ENCODE assay signal across 36 cellular contexts in the genomic region with DNA sequence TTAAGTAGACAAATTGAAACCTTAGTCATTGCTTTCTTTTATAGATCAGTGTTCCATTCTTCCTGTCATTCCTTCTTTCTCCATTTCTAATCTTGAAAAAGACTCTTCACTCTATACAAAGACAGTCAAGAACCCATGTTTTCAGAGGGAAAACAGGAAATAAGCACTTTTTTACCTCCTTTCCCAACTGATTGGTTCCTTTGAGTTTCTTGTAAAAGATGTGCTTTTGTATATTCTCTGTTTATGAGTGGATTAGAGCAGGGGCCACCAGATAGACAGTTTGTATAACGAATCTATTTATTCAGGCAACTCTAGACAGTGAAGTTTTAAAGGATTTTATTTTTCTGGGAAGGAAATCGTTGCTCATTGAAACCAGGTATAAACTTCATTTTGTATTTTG.
"Had no signal": no experiment of that assay in that cellular context is flagged by ENCODE, and none has a peak within 500 bp of the region (broad histone marks: within the 10 kb centered on the region; RNA-seq: fewer than 3 reads in every experiment).

No MANE protein-coding gene starts in this region.

- H3K9me3 Mint-ChIP-seq: activated B cell treated with CpG ODN at 0.5 μM for 24 hours; activated CD4-positive, alpha-beta memory T cell treated with anti-CD3 and anti-CD28 coated beads for 36 hours; activated naive CD4-positive, alpha-beta T cell treated with anti-CD3 and anti-CD28 coated beads for 36 hours; activated naive CD4-positive, alpha-beta T cell treated with anti-CD3 and anti-CD28 coated beads, Interleukin-2, amount 50 U/mL, for 72 hours; activated T-cell treated with anti-CD3 and anti-CD28 coated beads, Interleukin-2, amount 50 U/mL, for 4 hours; activated T-helper 1 cell treated with anti-CD3 and anti-CD28 coated beads, Interleukin-12 subunit alpha, Interleukin-12 subunit beta, Interleukin-2, Interleukin-4 antibody, amounts not matched to agents 30 ng/mL and 10 ng/mL and 1 ng/mL, durations not matched to agents 14 hours and 24 hours and 36 hours had no signal

- H3K4me1 ChIP-seq: Peyer's patch had no signal

- H3K27me3 ChIP-seq: brain microvascular endothelial cell, MG63, Peyer's patch had no signal

- H3K4me3 ChIP-seq: MG63, Peyer's patch had no signal

- H3K27ac Mint-ChIP-seq: activated B cell treated with CpG ODN at 0.5 μM for 24 hours; activated CD4-positive, alpha-beta memory T cell treated with anti-CD3 and anti-CD28 coated beads for 36 hours; activated naive CD4-positive, alpha-beta T cell treated with anti-CD3 and anti-CD28 coated beads for 36 hours; activated naive CD4-positive, alpha-beta T cell treated with anti-CD3 and anti-CD28 coated beads, Interleukin-2, amount 50 U/mL, for 72 hours; activated T-helper 1 cell treated with anti-CD3 and anti-CD28 coated beads, Interleukin-12 subunit alpha, Interleukin-12 subunit beta, Interleukin-2, Interleukin-4 antibody, amounts not matched to agents 30 ng/mL and 10 ng/mL and 1 ng/mL, durations not matched to agents 14 hours and 24 hours and 36 hours had no signal

- H3K4me3 Mint-ChIP-seq: activated B cell treated with CpG ODN at 0.5 μM for 24 hours; activated CD4-positive, alpha-beta memory T cell treated with anti-CD3 and anti-CD28 coated beads for 36 hours; activated naive CD4-positive, alpha-beta T cell treated with anti-CD3 and anti-CD28 coated beads for 36 hours; activated T-cell treated with anti-CD3 and anti-CD28 coated beads, Interleukin-2, amount 50 U/mL, for 4 hours; activated T-helper 1 cell treated with anti-CD3 and anti-CD28 coated beads, Interleukin-12 subunit alpha, Interleukin-12 subunit beta, Interleukin-2, Interleukin-4 antibody, amounts not matched to agents 30 ng/mL and 10 ng/mL and 1 ng/mL, durations not matched to agents 14 hours and 24 hours and 36 hours had no signal

- H3K9me3 ChIP-seq: MG63, Peyer's patch had no signal

- H3K36me3 ChIP-seq: brain microvascular endothelial cell, Peyer's patch had no signal

- H3K27me3 Mint-ChIP-seq: activated B cell treated with CpG ODN at 0.5 μM for 24 hours; activated CD4-positive, alpha-beta memory T cell treated with anti-CD3 and anti-CD28 coated beads for 36 hours had no signal

- H3K27ac ChIP-seq: brain microvascular endothelial cell, Peyer's patch, VCaP had no signal

- DNase-seq: activated B cell treated with CpG ODN at 0.5 μM for 24 hours; activated CD4-positive, alpha-beta memory T cell treated with anti-CD3 and anti-CD28 coated beads for 36 hours; activated CD4-positive, alpha-beta T cell treated with anti-CD3 and anti-CD28 coated beads for 4 hours; activated CD4-positive, alpha-beta T cell treated with anti-CD3 and anti-CD28 coated beads, Interleukin-2, amount 50 U/mL, for 1 hour; activated CD4-positive, CD25-positive, alpha-beta regulatory T cell treated with anti-CD3 and anti-CD28 coated beads, Interleukin-2, amount 50 U/mL, for 72 hours; activated CD8-positive, alpha-beta memory T cell treated with anti-CD3 and anti-CD28 coated beads, Interleukin-2, amount 50 U/mL, for 4 hours; activated gamma-delta T cell treated with Interleukin-2 at 50 U/mL for 16 hours; activated naive CD4-positive, alpha-beta T cell treated with anti-CD3 and anti-CD28 coated beads for 36 hours; activated T-cell treated with anti-CD3 and anti-CD28 coated beads for 4 hours; activated T-cell treated with anti-CD3 and anti-CD28 coated beads, Interleukin-2, amount 50 U/mL, for 4 hours; amniotic stem cell; brain microvascular endothelial cell; central memory CD4-positive, alpha-beta T cell; Kasumi-1; KG1; MG63; NCI-H1048; NCI-H1105 treated with DMSO at 0.1 percent for 48 hours; NCI-H1436; NCI-H1694; NCI-H1930; NCI-H2081 treated with DMSO at 0.1 percent for 48 hours; NCI-H345; NCI-H524 treated with DMSO at 0.1 percent for 48 hours; NK-92 treated with Interleukin-12 subunit alpha and Interleukin-12 subunit beta, amount 100 ng/mL, for 24 hours; PC-3; Peyer's patch; RPMI8226; SIG-M5; SW 1271; T-helper 1 cell; T-helper 2 cell; T-helper 9 cell had no signal

- ATAC-seq: activated naive CD4-positive, alpha-beta T cell treated with anti-CD3 and anti-CD28 coated beads, Interleukin-2, amount 50 U/mL, for 72 hours; activated T-cell treated with anti-CD3 and anti-CD28 coated beads, Interleukin-2, amount 50 U/mL, for 4 hours; PC-3 had no signal
